21 cellular contexts compared by ENCODE assay signal in genomic region chr7:134155871-134156270, GRCh38.
"Had no signal": no experiment of that assay in that cellular context is flagged by ENCODE, and none has a peak within 500 bp of the region (broad histone marks: within the 10 kb centered on the region; RNA-seq: fewer than 3 reads in every experiment).

No MANE protein-coding gene starts in this region.

- H3K4me3 Mint-ChIP-seq: dendritic cell treated with granulocyte-macrophage colony-stimulating factor and Interleukin-4, amounts not matched to agents 40 ng/mL and 50 ng/mL, for 4 days; endodermal cell; memory B cell; natural killer cell; neural progenitor cell; stimulated activated memory B cell treated with anti-CD40 and anti-IgM and Interleukin-4, amounts not matched to agents 10 μg/mL and 1 μg/mL and 100 μg/mL, for 72 hours; stimulated activated naive CD8-positive, alpha-beta T cell treated with anti-CD3 and anti-CD28 coated beads, Interleukin-15, Interleukin-2, amounts not matched to agents 100 ng/mL and 50 ng/mL, for 24 hours had no signal

- H3K9me3 Mint-ChIP-seq: dendritic cell treated with granulocyte-macrophage colony-stimulating factor and Interleukin-4, amounts not matched to agents 40 ng/mL and 50 ng/mL, for 4 days; endodermal cell; memory B cell; natural killer cell; neural progenitor cell; stimulated activated memory B cell treated with anti-CD40 and anti-IgM and Interleukin-4, amounts not matched to agents 10 μg/mL and 1 μg/mL and 100 μg/mL, for 72 hours; stimulated activated naive CD8-positive, alpha-beta T cell treated with anti-CD3 and anti-CD28 coated beads, Interleukin-15, Interleukin-2, amounts not matched to agents 100 ng/mL and 50 ng/mL, for 24 hours had no signal

- H3K4me1 Mint-ChIP-seq: memory B cell, natural killer cell, neural progenitor cell had no signal

- H3K27ac Mint-ChIP-seq: dendritic cell treated with granulocyte-macrophage colony-stimulating factor and Interleukin-4, amounts not matched to agents 40 ng/mL and 50 ng/mL, for 4 days; endodermal cell; memory B cell; natural killer cell; neural progenitor cell; stimulated activated memory B cell treated with anti-CD40 and anti-IgM and Interleukin-4, amounts not matched to agents 10 μg/mL and 1 μg/mL and 100 μg/mL, for 72 hours; stimulated activated naive CD8-positive, alpha-beta T cell treated with anti-CD3 and anti-CD28 coated beads, Interleukin-15, Interleukin-2, amounts not matched to agents 100 ng/mL and 50 ng/mL, for 24 hours had no signal

- FAIRE-seq: kidney, urothelium cell line had no signal

- H3K27me3 Mint-ChIP-seq: memory B cell; stimulated activated memory B cell treated with anti-CD40 and anti-IgM and Interleukin-4, amounts not matched to agents 10 μg/mL and 1 μg/mL and 100 μg/mL, for 72 hours had no signal

- H3K36me3 Mint-ChIP-seq: memory B cell; natural killer cell; neural progenitor cell; stimulated activated memory B cell treated with anti-CD40 and anti-IgM and Interleukin-4, amounts not matched to agents 10 μg/mL and 1 μg/mL and 100 μg/mL, for 72 hours had no signal

- DNase-seq: colonic mucosa; effector CD8-positive, alpha-beta T cell; endodermal cell; gastrocnemius medialis; head of caudate nucleus; kidney; natural killer cell; nucleus accumbens; psoas muscle; right cardiac atrium; sigmoid colon; stimulated activated CD4-positive, alpha-beta T cell treated with anti-CD3 and anti-CD28 coated beads, Interleukin-4, amount 100 ng/mL, for 4 hours; upper lobe of left lung had no signal

- ATAC-seq: esophagus mucosa; gastrocnemius medialis; left lobe of liver; natural killer cell; psoas muscle; right cardiac atrium; stimulated activated memory B cell treated with anti-CD40 and anti-IgM and Interleukin-4, amounts not matched to agents 10 μg/mL and 1 μg/mL and 100 μg/mL, for 72 hours had no signal
